Comparison of ENCODE assay signal across 1 cellular context in the genomic region with DNA sequence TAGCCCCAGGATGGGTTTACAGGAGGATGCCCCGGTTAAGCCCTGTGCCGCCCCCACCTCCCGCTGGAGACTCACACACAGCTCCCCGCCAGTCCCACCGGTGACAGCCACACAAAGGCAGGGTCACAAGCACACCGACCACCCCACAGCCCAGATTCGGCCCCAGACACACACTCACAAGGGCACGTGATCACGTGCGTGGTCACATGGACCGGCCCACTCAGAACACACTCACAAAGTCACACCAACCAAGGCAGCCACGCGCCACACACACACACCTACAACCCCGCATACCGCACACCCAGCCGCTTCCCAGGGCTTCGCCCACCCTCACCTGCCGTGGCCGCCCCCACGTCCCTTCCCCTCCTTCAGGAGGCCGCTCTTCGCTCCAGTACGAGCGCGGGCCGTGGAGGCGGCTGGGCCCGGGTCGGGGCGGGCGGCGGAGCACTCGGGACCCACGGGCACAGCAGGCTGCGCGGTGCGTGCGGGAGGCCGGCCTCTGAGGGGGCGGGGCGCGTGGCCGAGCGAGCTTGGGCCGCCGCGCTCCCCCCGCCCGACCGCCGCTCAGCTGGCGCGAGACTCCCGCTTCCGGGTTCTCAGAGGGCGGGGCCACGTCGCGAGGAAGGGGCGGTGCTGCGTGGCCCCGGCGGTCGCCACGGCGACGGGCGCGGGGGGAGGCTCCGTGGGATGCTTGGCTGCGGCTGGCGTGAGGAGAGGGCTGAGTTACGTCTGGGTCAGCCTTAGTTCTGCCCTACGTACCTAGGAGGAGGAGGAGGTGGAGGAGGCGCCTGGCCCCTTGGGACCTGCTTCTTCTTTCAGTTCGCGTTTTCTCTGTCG.
A peak's percentile ranks its signal among the peaks of the same experiment; 100 is the strongest.
TF ChIP-seq lines count a peak whose summit lies in the region.

A gene with protein sequence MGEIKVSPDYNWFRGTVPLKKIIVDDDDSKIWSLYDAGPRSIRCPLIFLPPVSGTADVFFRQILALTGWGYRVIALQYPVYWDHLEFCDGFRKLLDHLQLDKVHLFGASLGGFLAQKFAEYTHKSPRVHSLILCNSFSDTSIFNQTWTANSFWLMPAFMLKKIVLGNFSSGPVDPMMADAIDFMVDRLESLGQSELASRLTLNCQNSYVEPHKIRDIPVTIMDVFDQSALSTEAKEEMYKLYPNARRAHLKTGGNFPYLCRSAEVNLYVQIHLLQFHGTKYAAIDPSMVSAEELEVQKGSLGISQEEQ (minus strand): TSS at position 584 of the 837 bp plus-strand sequence. CDS start 6,345 bp downstream, outside the sequence.

TF ChIP-seq in K562, 482 proteins besides CTCF, POLR2A, EP300 and RAD21 (continued from another document):
- TF ChIP-seq, protein P1, sequence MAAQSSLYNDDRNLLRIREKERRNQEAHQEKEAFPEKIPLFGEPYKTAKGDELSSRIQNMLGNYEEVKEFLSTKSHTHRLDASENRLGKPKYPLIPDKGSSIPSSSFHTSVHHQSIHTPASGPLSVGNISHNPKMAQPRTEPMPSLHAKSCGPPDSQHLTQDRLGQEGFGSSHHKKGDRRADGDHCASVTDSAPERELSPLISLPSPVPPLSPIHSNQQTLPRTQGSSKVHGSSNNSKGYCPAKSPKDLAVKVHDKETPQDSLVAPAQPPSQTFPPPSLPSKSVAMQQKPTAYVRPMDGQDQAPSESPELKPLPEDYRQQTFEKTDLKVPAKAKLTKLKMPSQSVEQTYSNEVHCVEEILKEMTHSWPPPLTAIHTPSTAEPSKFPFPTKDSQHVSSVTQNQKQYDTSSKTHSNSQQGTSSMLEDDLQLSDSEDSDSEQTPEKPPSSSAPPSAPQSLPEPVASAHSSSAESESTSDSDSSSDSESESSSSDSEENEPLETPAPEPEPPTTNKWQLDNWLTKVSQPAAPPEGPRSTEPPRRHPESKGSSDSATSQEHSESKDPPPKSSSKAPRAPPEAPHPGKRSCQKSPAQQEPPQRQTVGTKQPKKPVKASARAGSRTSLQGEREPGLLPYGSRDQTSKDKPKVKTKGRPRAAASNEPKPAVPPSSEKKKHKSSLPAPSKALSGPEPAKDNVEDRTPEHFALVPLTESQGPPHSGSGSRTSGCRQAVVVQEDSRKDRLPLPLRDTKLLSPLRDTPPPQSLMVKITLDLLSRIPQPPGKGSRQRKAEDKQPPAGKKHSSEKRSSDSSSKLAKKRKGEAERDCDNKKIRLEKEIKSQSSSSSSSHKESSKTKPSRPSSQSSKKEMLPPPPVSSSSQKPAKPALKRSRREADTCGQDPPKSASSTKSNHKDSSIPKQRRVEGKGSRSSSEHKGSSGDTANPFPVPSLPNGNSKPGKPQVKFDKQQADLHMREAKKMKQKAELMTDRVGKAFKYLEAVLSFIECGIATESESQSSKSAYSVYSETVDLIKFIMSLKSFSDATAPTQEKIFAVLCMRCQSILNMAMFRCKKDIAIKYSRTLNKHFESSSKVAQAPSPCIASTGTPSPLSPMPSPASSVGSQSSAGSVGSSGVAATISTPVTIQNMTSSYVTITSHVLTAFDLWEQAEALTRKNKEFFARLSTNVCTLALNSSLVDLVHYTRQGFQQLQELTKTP (IDR thresholded peaks at IDR 0.05; ENCODE audit: low read depth in 1 of 2, partially characterized antibody in 2 of 2), result no peak
- TF ChIP-seq TAF1 (IDR thresholded peaks at IDR 0.05; ENCODE audit: control insufficient read depth, extremely low read depth, insufficient read depth, low read length, severe bottlenecking) (peak; percentile 64), GTF2E2 (tag; IDR thresholded peaks at IDR 0.05) (peak; percentile 71; the same call in 1 of the 2 replicates), ZNF217 (CRISPR knock-in tag; IDR thresholded peaks at IDR 0.05) (no peak), CBX1 (IDR thresholded peaks at IDR 0.05; ENCODE audit: low read depth) (0 out of 2 replicates have a peak, but pooled peaks have one; percentile 18), HNRNPL (IDR thresholded peaks at IDR 0.05; ENCODE audit: low read depth, low read length) (peak; percentile 48; the same call in 1 of the 2 replicates), SRF (CRISPR knock-in tag; IDR thresholded peaks at IDR 0.05) (peak in 1 of 2 experiments; percentile 36; a peak in 1 of 4 replicates)
- TF ChIP-seq, protein P2, sequence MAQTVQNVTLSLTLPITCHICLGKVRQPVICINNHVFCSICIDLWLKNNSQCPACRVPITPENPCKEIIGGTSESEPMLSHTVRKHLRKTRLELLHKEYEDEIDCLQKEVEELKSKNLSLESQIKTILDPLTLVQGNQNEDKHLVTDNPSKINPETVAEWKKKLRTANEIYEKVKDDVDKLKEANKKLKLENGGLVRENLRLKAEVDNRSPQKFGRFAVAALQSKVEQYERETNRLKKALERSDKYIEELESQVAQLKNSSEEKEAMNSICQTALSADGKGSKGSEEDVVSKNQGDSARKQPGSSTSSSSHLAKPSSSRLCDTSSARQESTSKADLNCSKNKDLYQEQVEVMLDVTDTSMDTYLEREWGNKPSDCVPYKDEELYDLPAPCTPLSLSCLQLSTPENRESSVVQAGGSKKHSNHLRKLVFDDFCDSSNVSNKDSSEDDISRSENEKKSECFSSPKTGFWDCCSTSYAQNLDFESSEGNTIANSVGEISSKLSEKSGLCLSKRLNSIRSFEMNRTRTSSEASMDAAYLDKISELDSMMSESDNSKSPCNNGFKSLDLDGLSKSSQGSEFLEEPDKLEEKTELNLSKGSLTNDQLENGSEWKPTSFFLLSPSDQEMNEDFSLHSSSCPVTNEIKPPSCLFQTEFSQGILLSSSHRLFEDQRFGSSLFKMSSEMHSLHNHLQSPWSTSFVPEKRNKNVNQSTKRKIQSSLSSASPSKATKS (CRISPR knock-in tag; IDR thresholded peaks at IDR 0.05), result no peak
- TF ChIP-seq, protein P3, sequence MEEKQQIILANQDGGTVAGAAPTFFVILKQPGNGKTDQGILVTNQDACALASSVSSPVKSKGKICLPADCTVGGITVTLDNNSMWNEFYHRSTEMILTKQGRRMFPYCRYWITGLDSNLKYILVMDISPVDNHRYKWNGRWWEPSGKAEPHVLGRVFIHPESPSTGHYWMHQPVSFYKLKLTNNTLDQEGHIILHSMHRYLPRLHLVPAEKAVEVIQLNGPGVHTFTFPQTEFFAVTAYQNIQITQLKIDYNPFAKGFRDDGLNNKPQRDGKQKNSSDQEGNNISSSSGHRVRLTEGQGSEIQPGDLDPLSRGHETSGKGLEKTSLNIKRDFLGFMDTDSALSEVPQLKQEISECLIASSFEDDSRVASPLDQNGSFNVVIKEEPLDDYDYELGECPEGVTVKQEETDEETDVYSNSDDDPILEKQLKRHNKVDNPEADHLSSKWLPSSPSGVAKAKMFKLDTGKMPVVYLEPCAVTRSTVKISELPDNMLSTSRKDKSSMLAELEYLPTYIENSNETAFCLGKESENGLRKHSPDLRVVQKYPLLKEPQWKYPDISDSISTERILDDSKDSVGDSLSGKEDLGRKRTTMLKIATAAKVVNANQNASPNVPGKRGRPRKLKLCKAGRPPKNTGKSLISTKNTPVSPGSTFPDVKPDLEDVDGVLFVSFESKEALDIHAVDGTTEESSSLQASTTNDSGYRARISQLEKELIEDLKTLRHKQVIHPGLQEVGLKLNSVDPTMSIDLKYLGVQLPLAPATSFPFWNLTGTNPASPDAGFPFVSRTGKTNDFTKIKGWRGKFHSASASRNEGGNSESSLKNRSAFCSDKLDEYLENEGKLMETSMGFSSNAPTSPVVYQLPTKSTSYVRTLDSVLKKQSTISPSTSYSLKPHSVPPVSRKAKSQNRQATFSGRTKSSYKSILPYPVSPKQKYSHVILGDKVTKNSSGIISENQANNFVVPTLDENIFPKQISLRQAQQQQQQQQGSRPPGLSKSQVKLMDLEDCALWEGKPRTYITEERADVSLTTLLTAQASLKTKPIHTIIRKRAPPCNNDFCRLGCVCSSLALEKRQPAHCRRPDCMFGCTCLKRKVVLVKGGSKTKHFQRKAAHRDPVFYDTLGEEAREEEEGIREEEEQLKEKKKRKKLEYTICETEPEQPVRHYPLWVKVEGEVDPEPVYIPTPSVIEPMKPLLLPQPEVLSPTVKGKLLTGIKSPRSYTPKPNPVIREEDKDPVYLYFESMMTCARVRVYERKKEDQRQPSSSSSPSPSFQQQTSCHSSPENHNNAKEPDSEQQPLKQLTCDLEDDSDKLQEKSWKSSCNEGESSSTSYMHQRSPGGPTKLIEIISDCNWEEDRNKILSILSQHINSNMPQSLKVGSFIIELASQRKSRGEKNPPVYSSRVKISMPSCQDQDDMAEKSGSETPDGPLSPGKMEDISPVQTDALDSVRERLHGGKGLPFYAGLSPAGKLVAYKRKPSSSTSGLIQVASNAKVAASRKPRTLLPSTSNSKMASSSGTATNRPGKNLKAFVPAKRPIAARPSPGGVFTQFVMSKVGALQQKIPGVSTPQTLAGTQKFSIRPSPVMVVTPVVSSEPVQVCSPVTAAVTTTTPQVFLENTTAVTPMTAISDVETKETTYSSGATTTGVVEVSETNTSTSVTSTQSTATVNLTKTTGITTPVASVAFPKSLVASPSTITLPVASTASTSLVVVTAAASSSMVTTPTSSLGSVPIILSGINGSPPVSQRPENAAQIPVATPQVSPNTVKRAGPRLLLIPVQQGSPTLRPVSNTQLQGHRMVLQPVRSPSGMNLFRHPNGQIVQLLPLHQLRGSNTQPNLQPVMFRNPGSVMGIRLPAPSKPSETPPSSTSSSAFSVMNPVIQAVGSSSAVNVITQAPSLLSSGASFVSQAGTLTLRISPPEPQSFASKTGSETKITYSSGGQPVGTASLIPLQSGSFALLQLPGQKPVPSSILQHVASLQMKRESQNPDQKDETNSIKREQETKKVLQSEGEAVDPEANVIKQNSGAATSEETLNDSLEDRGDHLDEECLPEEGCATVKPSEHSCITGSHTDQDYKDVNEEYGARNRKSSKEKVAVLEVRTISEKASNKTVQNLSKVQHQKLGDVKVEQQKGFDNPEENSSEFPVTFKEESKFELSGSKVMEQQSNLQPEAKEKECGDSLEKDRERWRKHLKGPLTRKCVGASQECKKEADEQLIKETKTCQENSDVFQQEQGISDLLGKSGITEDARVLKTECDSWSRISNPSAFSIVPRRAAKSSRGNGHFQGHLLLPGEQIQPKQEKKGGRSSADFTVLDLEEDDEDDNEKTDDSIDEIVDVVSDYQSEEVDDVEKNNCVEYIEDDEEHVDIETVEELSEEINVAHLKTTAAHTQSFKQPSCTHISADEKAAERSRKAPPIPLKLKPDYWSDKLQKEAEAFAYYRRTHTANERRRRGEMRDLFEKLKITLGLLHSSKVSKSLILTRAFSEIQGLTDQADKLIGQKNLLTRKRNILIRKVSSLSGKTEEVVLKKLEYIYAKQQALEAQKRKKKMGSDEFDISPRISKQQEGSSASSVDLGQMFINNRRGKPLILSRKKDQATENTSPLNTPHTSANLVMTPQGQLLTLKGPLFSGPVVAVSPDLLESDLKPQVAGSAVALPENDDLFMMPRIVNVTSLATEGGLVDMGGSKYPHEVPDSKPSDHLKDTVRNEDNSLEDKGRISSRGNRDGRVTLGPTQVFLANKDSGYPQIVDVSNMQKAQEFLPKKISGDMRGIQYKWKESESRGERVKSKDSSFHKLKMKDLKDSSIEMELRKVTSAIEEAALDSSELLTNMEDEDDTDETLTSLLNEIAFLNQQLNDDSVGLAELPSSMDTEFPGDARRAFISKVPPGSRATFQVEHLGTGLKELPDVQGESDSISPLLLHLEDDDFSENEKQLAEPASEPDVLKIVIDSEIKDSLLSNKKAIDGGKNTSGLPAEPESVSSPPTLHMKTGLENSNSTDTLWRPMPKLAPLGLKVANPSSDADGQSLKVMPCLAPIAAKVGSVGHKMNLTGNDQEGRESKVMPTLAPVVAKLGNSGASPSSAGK (IDR thresholded peaks at IDR 0.05), result peak; percentile 74
- TF ChIP-seq, protein P4, sequence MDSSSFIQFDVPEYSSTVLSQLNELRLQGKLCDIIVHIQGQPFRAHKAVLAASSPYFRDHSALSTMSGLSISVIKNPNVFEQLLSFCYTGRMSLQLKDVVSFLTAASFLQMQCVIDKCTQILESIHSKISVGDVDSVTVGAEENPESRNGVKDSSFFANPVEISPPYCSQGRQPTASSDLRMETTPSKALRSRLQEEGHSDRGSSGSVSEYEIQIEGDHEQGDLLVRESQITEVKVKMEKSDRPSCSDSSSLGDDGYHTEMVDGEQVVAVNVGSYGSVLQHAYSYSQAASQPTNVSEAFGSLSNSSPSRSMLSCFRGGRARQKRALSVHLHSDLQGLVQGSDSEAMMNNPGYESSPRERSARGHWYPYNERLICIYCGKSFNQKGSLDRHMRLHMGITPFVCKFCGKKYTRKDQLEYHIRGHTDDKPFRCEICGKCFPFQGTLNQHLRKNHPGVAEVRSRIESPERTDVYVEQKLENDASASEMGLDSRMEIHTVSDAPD (CRISPR knock-in tag; IDR thresholded peaks at IDR 0.05), result no peak
- TF ChIP-seq, protein P5, sequence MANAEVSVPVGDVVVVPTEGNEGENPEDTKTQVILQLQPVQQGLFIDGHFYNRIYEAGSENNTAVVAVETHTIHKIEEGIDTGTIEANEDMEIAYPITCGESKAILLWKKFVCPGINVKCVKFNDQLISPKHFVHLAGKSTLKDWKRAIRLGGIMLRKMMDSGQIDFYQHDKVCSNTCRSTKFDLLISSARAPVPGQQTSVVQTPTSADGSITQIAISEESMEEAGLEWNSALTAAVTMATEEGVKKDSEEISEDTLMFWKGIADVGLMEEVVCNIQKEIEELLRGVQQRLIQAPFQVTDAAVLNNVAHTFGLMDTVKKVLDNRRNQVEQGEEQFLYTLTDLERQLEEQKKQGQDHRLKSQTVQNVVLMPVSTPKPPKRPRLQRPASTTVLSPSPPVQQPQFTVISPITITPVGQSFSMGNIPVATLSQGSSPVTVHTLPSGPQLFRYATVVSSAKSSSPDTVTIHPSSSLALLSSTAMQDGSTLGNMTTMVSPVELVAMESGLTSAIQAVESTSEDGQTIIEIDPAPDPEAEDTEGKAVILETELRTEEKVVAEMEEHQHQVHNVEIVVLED (CRISPR knock-in tag; IDR thresholded peaks at IDR 0.05), result peak; percentile 94
